Comparison of ENCODE assay signal across 17 cellular contexts in genomic region chr4:184415071-184415470, GRCh38. TPM values are rescaled to one million over a fixed set of nuclear protein-coding genes. Genes with fewer than 3 reads are reported as not detected.
DNase-seq lines count a peak whose midpoint lies in the region; ATAC-seq, FAIRE-seq and TF ChIP-seq lines count a peak whose summit lies in the region.
"Had no signal": no experiment of that assay in that cellular context is flagged by ENCODE, and none has a peak within 500 bp of the region (broad histone marks: within the 10 kb centered on the region; RNA-seq: fewer than 3 reads in every experiment).

No MANE protein-coding gene starts in this region.

- H3K4me1 Mint-ChIP-seq in CD8-positive, alpha-beta T cell (ENCODE audit: low read depth), result peaks cover 57% of the 10 kb centered on the region
- peaks cover 43% of the 10 kb centered on the region for H3K4me1 Mint-ChIP-seq in activated T-helper 17 cell treated with anti-CD3 and anti-CD28 coated beads, Interleukin-2, amount 50 U/mL, for 72 hours

- H3K27ac Mint-ChIP-seq in CD8-positive, alpha-beta T cell, result peak overlapping the region; percentile 73
- peak overlapping the region; percentile 81 for H3K27ac Mint-ChIP-seq in activated T-helper 17 cell treated with anti-CD3 and anti-CD28 coated beads, Interleukin-2, amount 50 U/mL, for 72 hours

- POLR2A ChIA-PET in A673 (lab: Charles Lee; ENCODE audit: low non-redundant PET), result no interaction called here
- POLR2A ChIA-PET in CD8-positive, alpha-beta T cell (lab: Charles Lee), result interaction anchor here (1.3 kb wide), 1 partner anchor 59 kb away, joined by 5 read pairs; the partner anchor contains the start of gene IRF2

- H3K27me3 Mint-ChIP-seq in CD8-positive, alpha-beta T cell (ENCODE audit: low read depth), result no peaks in the 10 kb centered on the region
- no peaks in the 10 kb centered on the region for H3K27me3 Mint-ChIP-seq in activated T-helper 17 cell treated with anti-CD3 and anti-CD28 coated beads, Interleukin-2, amount 50 U/mL, for 72 hours

- CTCF ChIA-PET in A673 (lab: Charles Lee), result no interaction called here
- CTCF ChIA-PET in CD8-positive, alpha-beta T cell (lab: Charles Lee), result no interaction called here

- H3K36me3 ChIP-seq in A673 (ENCODE audit: insufficient read depth, low read length, poor library complexity, severe bottlenecking) (peaks cover 24% of the 10 kb centered on the region), left lung (peaks cover 0 to 38% of the 10 kb centered on the region in 2 donors)
- H3K36me3 ChIP-seq in CD8-positive, alpha-beta T cell (ENCODE audit: insufficient read depth, low read length), result peaks cover 9% of the 10 kb centered on the region

- H3K9me3 ChIP-seq in A673 (ENCODE audit: low read depth, low read length, poor library complexity, severe bottlenecking) (no peaks in the 10 kb centered on the region), left lung (no peaks in the 10 kb centered on the region)
- no peaks in the 10 kb centered on the region for H3K9me3 ChIP-seq in CD8-positive, alpha-beta T cell (ENCODE audit: low read length)
- H3K9me3 ChIP-seq: BE2C, pancreas had no signal

- BruUV-seq in A673 (replicated peaks; lab: Mats Ljungman, UMichigan), result TSS peak; percentile 25

- H3K9me3 Mint-ChIP-seq in CD8-positive, alpha-beta T cell, result no peaks in the 10 kb centered on the region
- H3K9me3 Mint-ChIP-seq in activated T-helper 17 cell treated with anti-CD3 and anti-CD28 coated beads, Interleukin-2, amount 50 U/mL, for 72 hours, result no peaks in the 10 kb centered on the region

- intact Hi-C loops in A673 (cut with micrococcal nuclease; ENCODE audit: unreplicated experiment), result no loop called here
- intact Hi-C loops in CD8-positive, alpha-beta T cell (cut with DNase I, micrococcal nuclease), result loop anchor here (5.0 to 10.0 kb wide), 7 partner anchors 42 to 760 kb away; partner anchors contain the start of genes CASP3 (in 2 of the 2), PRIMPOL (in 2 of the 2), ACSL1 (in 1 of the 2) and RWDD4 (in 1 of the 2)
- intact Hi-C loops in left lung (cut with DNase I), result no loop called here

- no peak overlapping the region for H3K4me3 Mint-ChIP-seq in CD8-positive, alpha-beta T cell
- peak overlapping the region; percentile 56 for H3K4me3 Mint-ChIP-seq in activated T-helper 17 cell treated with anti-CD3 and anti-CD28 coated beads, Interleukin-2, amount 50 U/mL, for 72 hours

- peaks cover 11% of the 10 kb centered on the region for H3K4me1 ChIP-seq in A673 (ENCODE audit: insufficient read depth, low read length, poor library complexity, severe bottlenecking)
- peaks cover 27% of the 10 kb centered on the region for H3K4me1 ChIP-seq in CD8-positive, alpha-beta T cell (ENCODE audit: insufficient read depth, low read length)
- peaks cover 9 to 49% of the 10 kb centered on the region in 2 donors for H3K4me1 ChIP-seq in left lung
- H3K4me1 ChIP-seq: BE2C, pancreas had no signal

- DNase-seq in A673 (ENCODE audit: low spot score) (no peak), left lung (no peak), NCI-H187 treated with DMSO at 0.1 percent for 48 hours (lab: John Stamatoyannopoulos, UW) (no peak), GM19239 (ENCODE audit: insufficient read length, low spot score) (no peak)
- DNase-seq in CD8-positive, alpha-beta T cell, result no peak
- DNase-seq: BE2C; central memory CD4-positive, alpha-beta T cell; NCI-H2029; pancreas; small intestine; substantia nigra had no signal

- FAIRE-seq in GM19239 (lab: Jason Lieb, UNC), result no peak
- FAIRE-seq: endothelial cell of umbilical vein, HTR-8/SVneo, pancreas, small intestine had no signal

- H3K36me3 Mint-ChIP-seq in CD8-positive, alpha-beta T cell, result peaks cover 63% of the 10 kb centered on the region
- peaks cover 70% of the 10 kb centered on the region for H3K36me3 Mint-ChIP-seq in activated T-helper 17 cell treated with anti-CD3 and anti-CD28 coated beads, Interleukin-2, amount 50 U/mL, for 72 hours (ENCODE audit: low read depth)

- H3K27ac ChIP-seq in A673 (ENCODE audit: low read depth, low read length, poor library complexity, severe bottlenecking) (no peak overlapping the region), left lung (peak overlapping the region; percentile 3 to 46)
- no peak overlapping the region for H3K27ac ChIP-seq in CD8-positive, alpha-beta T cell (ENCODE audit: low read depth, low read length)
- H3K27ac ChIP-seq: pancreas had no signal

- TF ChIP-seq CTCF in A673 (conservative IDR thresholded peaks at IDR 0.05; ENCODE audit: low read depth, low read length) (no peak), left lung (IDR thresholded peaks at IDR 0.05) (no peak)
- TF ChIP-seq CTCF in CD8-positive, alpha-beta T cell (IDR thresholded peaks at IDR 0.05), result no peak

- H3K4me3 ChIP-seq in A673 (ENCODE audit: low read depth, low read length, poor library complexity, severe bottlenecking), result no peak overlapping the region
- no peak overlapping the region for H3K4me3 ChIP-seq in CD8-positive, alpha-beta T cell (ENCODE audit: low read depth, low read length)
- H3K4me3 ChIP-seq in left lung, result no peak overlapping the region
- H3K4me3 ChIP-seq: pancreas had no signal

- ATAC-seq in CD8-positive, alpha-beta T cell, result no peak
- peak; percentile 51 for ATAC-seq in activated T-helper 17 cell treated with anti-CD3 and anti-CD28 coated beads, Interleukin-2, amount 50 U/mL, for 72 hours (replicated peaks)
- ATAC-seq in left lung, result peak; percentile 56
- no peak for ATAC-seq in HG02610 (IDR thresholded peaks at IDR 0.05; ENCODE audit: unreplicated experiment)
- no peak for ATAC-seq in GM18909 (IDR thresholded peaks at IDR 0.05; ENCODE audit: poor library complexity, unreplicated experiment)
- ATAC-seq: Panc1, pancreas had no signal

- H3K27me3 ChIP-seq in A673 (replicated peaks; ENCODE audit: insufficient read depth, low read depth, low read length, poor library complexity), result no peaks in the 10 kb centered on the region
- H3K27me3 ChIP-seq in CD8-positive, alpha-beta T cell (ENCODE audit: insufficient read depth, low read length), result no peaks in the 10 kb centered on the region
- H3K27me3 ChIP-seq in left lung, result no peaks in the 10 kb centered on the region
- H3K27me3 ChIP-seq: BE2C, pancreas had no signal

RNA-seq across cellular contexts. Expression of gene IRF2, which starts 59.3 kb away (rescaled TPM):
- 27.5 and 28.2 TPM in 2 replicates for total RNA-seq in A673 (2021)
- 1 to 10 TPM; 7.9 to 9.3 TPM for total RNA-seq in CD8-positive, alpha-beta T cell
- total RNA-seq in activated T-helper 17 cell treated with anti-CD3 and anti-CD28 coated beads, Interleukin-2, amount 50 U/mL, for 72 hours, result 10 to 100 TPM; 48.1 to 61.7 TPM
- total RNA-seq in left lung, result 10 to 100 TPM; 32.8 to 50.2 TPM

Comparison
In these comparisons a context has a peak if more than half of its experiments do, and no peak if none do; other contexts are left out.
1. H3K27ac ChIP-seq: peak in left lung (2 of 2); none in A673 (single experiment) and CD8-positive, alpha-beta T cell (single experiment).
2. ATAC-seq: peak in activated T-helper 17 cell treated with anti-CD3 and anti-CD28 coated beads, Interleukin-2, amount 50 U/mL, for 72 hours (single experiment) and left lung (single experiment); none in CD8-positive, alpha-beta T cell (single experiment), HG02610 (single experiment) and GM18909 (single experiment).
3. intact Hi-C loops: an anchor here in CD8-positive, alpha-beta T cell (5.0 to 10.0 kb wide); none called in A673 and left lung.